In the genomic region with DNA sequence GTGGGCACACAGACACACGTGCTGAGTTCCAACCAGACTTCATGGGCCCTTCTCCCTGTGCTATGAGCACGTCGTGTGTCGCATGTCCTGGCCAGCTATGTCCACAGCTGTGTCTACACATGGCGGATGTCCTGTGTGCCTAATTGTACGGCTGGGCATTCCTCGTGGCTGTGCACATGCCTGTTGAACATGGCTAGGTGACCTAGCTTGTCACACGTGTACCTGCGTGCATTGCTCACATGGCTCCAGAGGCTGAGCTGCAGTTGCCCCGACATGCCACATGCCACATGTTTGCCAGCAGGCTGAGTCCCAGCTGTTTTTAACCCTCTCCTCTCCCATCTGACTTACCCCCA, we compare ENCODE assay signal across 9 cellular contexts. TPM values are rescaled to one million over a fixed set of nuclear protein-coding genes. Genes with fewer than 3 reads are reported as not detected.
A peak's percentile ranks its signal among the peaks of the same experiment; 100 is the strongest.
DNase-seq lines count a peak whose midpoint lies in the region; ATAC-seq, FAIRE-seq and TF ChIP-seq lines count a peak whose summit lies in the region.
"Had no signal": no experiment of that assay in that cellular context is flagged by ENCODE, and none has a peak within 500 bp of the region (broad histone marks: within the 10 kb centered on the region; RNA-seq: fewer than 3 reads in every experiment).

No MANE protein-coding gene starts in this region.

- H3K36me3 ChIP-seq in ACC112 (ENCODE audit: insufficient read depth, low read length) (no peaks in the 10 kb centered on the region), K562 (ENCODE audit: control insufficient read depth, insufficient read depth, low read length) (peaks cover 5% of the 10 kb centered on the region; the same call in 1 of the 3 replicates), muscle layer of colon (ENCODE audit: insufficient read depth, low read length) (no peaks in the 10 kb centered on the region)

- H3K27me3 ChIP-seq in ACC112 (ENCODE audit: insufficient read depth, low read length): no peaks in the 10 kb centered on the region
- no peaks in the 10 kb centered on the region for H3K27me3 ChIP-seq in K562 (ENCODE audit: control insufficient read depth in 2 of 2, insufficient read depth in 2 of 2, low read length in 2 of 2)
- H3K27me3 ChIP-seq in muscle layer of colon (ENCODE audit: control insufficient read depth in 1 of 2, insufficient read depth in 2 of 2, low read length in 2 of 2): peaks cover 0 to 3% of the 10 kb centered on the region in 2 donors

- H3K4me3 ChIP-seq in ACC112 (ENCODE audit: low read depth, low read length): peak overlapping the region; percentile 68
- H3K4me3 ChIP-seq in K562: no peak overlapping the region
- H3K4me3 ChIP-seq in muscle layer of colon (ENCODE audit: low read depth in 1 of 2, low read length in 2 of 2): peak overlapping the region; percentile 26 to 71

- H3K27ac Mint-ChIP-seq in HFFc6: no peak overlapping the region

- peaks cover 14% of the 10 kb centered on the region for H3K27me3 Mint-ChIP-seq in HFFc6 (ENCODE audit: insufficient read depth)

- DNase-seq in HFFc6: no peak
- no peak for DNase-seq in K562 (ENCODE audit: extremely low read depth in 1 of 4, low spot score in 3 of 4)
- DNase-seq in NOMO-1 treated with dmso at 0.1 percent for 144 hours (lab: John Stamatoyannopoulos, UW; ENCODE audit: unreplicated experiment): no peak

- in situ Hi-C loops in K562 (cut with MboI): no loop called here

- POLR2A ChIA-PET in K562 (lab: Yijun Ruan, JAX): interaction anchor here (0.8 kb wide), 1 partner anchor 37 kb away, joined by 3 read pairs; no protein-coding TSS in a partner anchor

- CTCF ChIA-PET in K562 (lab: Yijun Ruan, JAX; ENCODE audit: low intra/inter-chr PET ratio): no interaction called here

- peak overlapping the region; percentile 84 for H3K4me3 Mint-ChIP-seq in HFFc6

- TF ChIP-seq CTCF in HFFc6 (IDR thresholded peaks at IDR 0.05): no peak
- no peak for TF ChIP-seq CTCF in K562 (IDR thresholded peaks at IDR 0.05 in 2 of 3, conservative IDR thresholded peaks at IDR 0.05 in 1 of 3; ENCODE audit: insufficient read depth in 2 of 3, low read depth in 1 of 3, low read length in 3 of 3)

- H3K9ac ChIP-seq in K562 (ENCODE audit: insufficient read depth in 1 of 2, low read depth in 2 of 2, low read length in 2 of 2) (peak overlapping the region; percentile 34 to 84; a peak in 3 of 4 replicates), muscle layer of colon (ENCODE audit: low read length) (no peak overlapping the region)

- no peaks in the 10 kb centered on the region for H3K79me2 ChIP-seq in ACC112 (ENCODE audit: control insufficient read depth, insufficient read depth, low read length, unreplicated experiment)
- H3K79me2 ChIP-seq in K562 (ENCODE audit: control insufficient read depth, insufficient read depth, low read length): peaks cover 20% of the 10 kb centered on the region

- H3K9me1 ChIP-seq in K562 (ENCODE audit: control insufficient read depth, insufficient read depth, low read length): no peaks in the 10 kb centered on the region

- TF ChIP-seq RAD21 in K562 (CRISPR knock-in tag; conservative IDR thresholded peaks at IDR 0.05 in 1 of 2, IDR thresholded peaks at IDR 0.05 in 1 of 2): no peak

- peaks cover 26% of the 10 kb centered on the region for H3K4me1 Mint-ChIP-seq in HFFc6 (ENCODE audit: low read depth)

- H3K4me2 ChIP-seq in K562 (ENCODE audit: insufficient read depth, low read length): peak overlapping the region; percentile 76

- H2AFZ ChIP-seq in ACC112 (ENCODE audit: low read length, unreplicated experiment) (no peak overlapping the region), K562 (ENCODE audit: low read depth, low read length) (peak overlapping the region; percentile 83)

- TF ChIP-seq EP300 in K562 (IDR thresholded peaks at IDR 0.05; ENCODE audit: low read length): no peak

- no peaks in the 10 kb centered on the region for H3K36me3 Mint-ChIP-seq in HFFc6 (ENCODE audit: low read depth)

- TF ChIP-seq POLR2A in K562 (conservative IDR thresholded peaks at IDR 0.05): no peak

- no peak for ATAC-seq in K562
- ATAC-seq in GM18868 (IDR thresholded peaks at IDR 0.05; ENCODE audit: unreplicated experiment): no peak
- no peak for ATAC-seq in GM21786 (IDR thresholded peaks at IDR 0.05; ENCODE audit: unreplicated experiment)
- ATAC-seq in GM19328 (IDR thresholded peaks at IDR 0.05; ENCODE audit: unreplicated experiment): no peak

- no peak overlapping the region for H3K27ac ChIP-seq in ACC112 (ENCODE audit: low read depth, low read length)
- H3K27ac ChIP-seq in K562 (ENCODE audit: extremely low read depth, low read depth, low read length): peak overlapping the region; percentile 2; the same call in 1 of the 3 replicates
- H3K27ac ChIP-seq in muscle layer of colon (ENCODE audit: low read depth, low read length): no peak overlapping the region

- H3K9me3 ChIP-seq in K562 (replicated peaks; ENCODE audit: control insufficient read depth, insufficient read depth, low read depth, low read length) (no peaks in the 10 kb centered on the region), muscle layer of colon (ENCODE audit: low read length) (no peaks in the 10 kb centered on the region)

- no peak for FAIRE-seq in K562 (lab: Jason Lieb, UNC)
- FAIRE-seq: HTR-8/SVneo had no signal

- H4K20me1 ChIP-seq in K562 (replicated peaks; ENCODE audit: control insufficient read depth, insufficient read depth, low read length): no peaks in the 10 kb centered on the region

- intact Hi-C loops in K562 (cut with micrococcal nuclease): no loop called here

- WGBS in K562 (ENCODE audit: insufficient coverage, low coverage, missing lambda C conversion rate): 67% methylated on average over 8 of the region's 10 CpGs

- BruUV-seq in K562 (replicated peaks; lab: Mats Ljungman, UMichigan): no TSS peak

- H3K9me3 Mint-ChIP-seq in HFFc6: no peaks in the 10 kb centered on the region

- peaks cover 21% of the 10 kb centered on the region for H3K4me1 ChIP-seq in ACC112 (ENCODE audit: control insufficient read depth, insufficient read depth, low read length, unreplicated experiment)
- H3K4me1 ChIP-seq in K562 (replicated peaks in 1 of 2; ENCODE audit: control insufficient read depth in 2 of 2, insufficient read depth in 2 of 2, low read length in 2 of 2): peaks cover 36 to 47% of the 10 kb centered on the region in 2 experiments
- H3K4me1 ChIP-seq in muscle layer of colon (ENCODE audit: insufficient read depth, low read length): peaks cover 10% of the 10 kb centered on the region

RNA-seq across cellular contexts. Expression of a gene that starts 0.7 kb away (rescaled TPM):
- under 1 TPM; 0.28 to 0.81 (median 0.53) TPM for total RNA-seq in HFFc6 (2021; fragmentation: NEBNext Ultra II Directional; extraction: Animal tissue kit (Norgen Biotek cat#: 25700))
- 13.3 and 46.7 TPM in 2 replicates for total RNA-seq in K562 (2011; cell fraction: chromatin; rRNA removed; ENCODE audit: low replicate concordance)
- total RNA-seq in K562 (2011; cell fraction: nucleolus; rRNA removed): 57.8 and 76.0 TPM in 2 replicates
- total RNA-seq in K562 (2011; cell fraction: nucleoplasm; rRNA removed): 30.8 and 35.2 TPM in 2 replicates
- total RNA-seq in K562 (2014; rRNA removed) (17.6 and 26.9 TPM in 2 replicates), K562 (2014; rRNA removed; fragmentation: Illumina TruSeq; extraction: Trizol) (11.1 and 12.8 TPM in 2 replicates), K562 (2015; rRNA removed; fragmentation: Illumina TruSeq; extraction: Trizol) (13.3 and 15.1 TPM in 2 replicates), K562 (2021) (25.5 and 27.1 TPM in 2 replicates)
- polyA plus RNA-seq in K562 (2011; rRNA removed) (25.8 and 31.5 TPM in 2 replicates), K562 (2014; fragmentation: Illumina TruSeq; extraction: Trizol) (25.0 and 30.0 TPM in 2 replicates), K562 (2014; fragmentation: Nextera tagmentation; extraction: Ambion mirVana) (1 to 10 TPM; 4.2 to 6.0 TPM), K562 (2014; rRNA removed) (25.3 and 29.9 TPM in 2 replicates)
- polyA plus RNA-seq in K562 (2011; cell fraction: cytosol; rRNA removed): 51.7 and 150 TPM in 2 replicates
- 29.5 and 64.4 TPM in 2 replicates for polyA plus RNA-seq in K562 (2011; cell fraction: nucleus; rRNA removed)
- polyA plus RNA-seq in K562 (2012): 11.3 and 35.0 TPM in 2 replicates
- polyA minus RNA-seq in K562 (2011; rRNA and poly(A)+ RNA removed): 12.9 and 30.5 TPM in 2 replicates
- polyA minus RNA-seq in K562 (2011; cell fraction: cytosol; rRNA and poly(A)+ RNA removed): 34.6 and 39.6 TPM in 2 replicates
- polyA minus RNA-seq in K562 (2011; cell fraction: nucleus; rRNA and poly(A)+ RNA removed): 6.3 and 7.5 TPM in 2 replicates

RNA-seq across cellular contexts. Expression of a gene that starts 25.6 kb away (rescaled TPM):
- 10 to 100 TPM; 57.9 to 69.2 (median 62.2) TPM for total RNA-seq in HFFc6 (2021; fragmentation: NEBNext Ultra II Directional; extraction: Animal tissue kit (Norgen Biotek cat#: 25700))
- total RNA-seq in K562 (2011; cell fraction: chromatin; rRNA removed; ENCODE audit: low replicate concordance): 80.3 and 225 TPM in 2 replicates
- 122 and 123 TPM in 2 replicates for total RNA-seq in K562 (2011; cell fraction: nucleolus; rRNA removed)
- total RNA-seq in K562 (2011; cell fraction: nucleoplasm; rRNA removed): 77.3 and 80.3 TPM in 2 replicates
- total RNA-seq in K562 (2014; rRNA removed) (23.0 and 37.0 TPM in 2 replicates), K562 (2014; rRNA removed; fragmentation: Illumina TruSeq; extraction: Trizol) (23.0 and 27.0 TPM in 2 replicates), K562 (2015; rRNA removed; fragmentation: Illumina TruSeq; extraction: Trizol) (29.8 and 31.0 TPM in 2 replicates), K562 (2021) (58.9 and 61.1 TPM in 2 replicates)
- polyA plus RNA-seq in K562 (2011; rRNA removed) (23.5 and 42.1 TPM in 2 replicates), K562 (2014; fragmentation: Illumina TruSeq; extraction: Trizol) (49.9 and 51.2 TPM in 2 replicates), K562 (2014; fragmentation: Nextera tagmentation; extraction: Ambion mirVana) (1 to 10 TPM; 7.7 to 9.4 TPM), K562 (2014; rRNA removed) (33.5 and 35.0 TPM in 2 replicates)
- 21.5 and 30.8 TPM in 2 replicates for polyA plus RNA-seq in K562 (2011; cell fraction: cytosol; rRNA removed)
- 106 and 124 TPM in 2 replicates for polyA plus RNA-seq in K562 (2011; cell fraction: nucleus; rRNA removed)
- polyA plus RNA-seq in K562 (2012): 25.7 and 37.3 TPM in 2 replicates
- polyA minus RNA-seq in K562 (2011; rRNA and poly(A)+ RNA removed): 24.9 and 28.2 TPM in 2 replicates
- 21.5 and 28.5 TPM in 2 replicates for polyA minus RNA-seq in K562 (2011; cell fraction: cytosol; rRNA and poly(A)+ RNA removed)
- polyA minus RNA-seq in K562 (2011; cell fraction: nucleus; rRNA and poly(A)+ RNA removed): 39.3 and 50.3 TPM in 2 replicates

RNA-seq across cellular contexts. Expression of a gene that starts 45.8 kb away (rescaled TPM):
- total RNA-seq in HFFc6 (2021; fragmentation: NEBNext Ultra II Directional; extraction: Animal tissue kit (Norgen Biotek cat#: 25700)): not detected
- total RNA-seq in K562 (2011; cell fraction: chromatin; rRNA removed; ENCODE audit: low replicate concordance): 0.70 and 1.6 TPM in 2 replicates
- 0.50 and 1.3 TPM in 2 replicates for total RNA-seq in K562 (2011; cell fraction: nucleolus; rRNA removed)
- total RNA-seq in K562 (2011; cell fraction: nucleoplasm; rRNA removed): 1.3 and 2.0 TPM in 2 replicates
- not detected in 2 replicates for total RNA-seq in K562 (2014; rRNA removed)
- total RNA-seq in K562 (2014; rRNA removed; fragmentation: Illumina TruSeq; extraction: Trizol): 0.06 TPM in 1 of 2 replicates, not detected in the other
- not detected in 2 replicates for total RNA-seq in K562 (2015; rRNA removed; fragmentation: Illumina TruSeq; extraction: Trizol)
- total RNA-seq in K562 (2021): 0.04 and 0.13 TPM in 2 replicates
- 0.50 and 0.53 TPM in 2 replicates for polyA plus RNA-seq in K562 (2011; rRNA removed)
- polyA plus RNA-seq in K562 (2011; cell fraction: cytosol; rRNA removed): 0.25 and 1.5 TPM in 2 replicates
- 1.5 and 1.9 TPM in 2 replicates for polyA plus RNA-seq in K562 (2011; cell fraction: nucleus; rRNA removed)
- 0.17 and 0.66 TPM in 2 replicates for polyA plus RNA-seq in K562 (2012)
- 0.07 and 0.15 TPM in 2 replicates for polyA plus RNA-seq in K562 (2014; fragmentation: Illumina TruSeq; extraction: Trizol)
- polyA plus RNA-seq in K562 (2014; fragmentation: Nextera tagmentation; extraction: Ambion mirVana): under 1 TPM in 1 of 2 experiments, not detected in 1; 0.11 TPM
- polyA plus RNA-seq in K562 (2014; rRNA removed): 0.04 and 0.46 TPM in 2 replicates
- 0.18 and 0.81 TPM in 2 replicates for polyA minus RNA-seq in K562 (2011; rRNA and poly(A)+ RNA removed)
- not detected in 2 replicates for polyA minus RNA-seq in K562 (2011; cell fraction: cytosol; rRNA and poly(A)+ RNA removed)
- polyA minus RNA-seq in K562 (2011; cell fraction: nucleus; rRNA and poly(A)+ RNA removed): 0.22 TPM in 1 of 2 replicates, not detected in the other

Comparison
In these comparisons a context has a peak if more than half of its experiments do, and no peak if none do; other contexts are left out.
1. RNA of a gene that starts 0.7 kb away (total RNA-seq): 11.1 to 76.0 TPM in K562; 0.28 to 0.81 TPM in HFFc6; every median in the first group is over 4 times any median in the second.